In the genomic region with DNA sequence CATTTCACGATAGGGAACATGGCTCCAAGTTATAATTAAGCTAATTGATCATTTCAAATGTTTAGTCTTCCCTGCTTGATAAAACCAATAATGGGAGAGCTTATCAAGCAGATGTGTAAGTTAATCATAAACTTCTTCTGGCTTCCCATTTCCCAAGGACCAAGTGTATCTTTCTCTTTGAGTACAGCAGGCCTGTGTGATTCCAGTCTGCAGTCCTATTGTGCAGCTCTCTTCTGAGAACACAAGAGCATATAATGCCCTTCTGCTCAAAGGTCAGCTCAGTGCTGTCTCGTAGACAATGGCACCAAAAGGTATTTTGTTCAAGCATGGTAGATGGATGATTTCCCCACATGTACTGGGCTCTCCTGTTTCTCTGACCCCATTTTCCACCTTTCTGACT, we compare ENCODE assay signal across 18 cellular contexts.
"Had no signal": no experiment of that assay in that cellular context is flagged by ENCODE, and none has a peak within 500 bp of the region (broad histone marks: within the 10 kb centered on the region; RNA-seq: fewer than 3 reads in every experiment).

No MANE protein-coding gene starts in this region.

- H3K9me3 Mint-ChIP-seq: activated naive CD4-positive, alpha-beta T cell treated with anti-CD3 and anti-CD28 coated beads, Interleukin-2, amount 50 U/mL, for 24 hours had no signal

- FAIRE-seq: bronchial epithelial cell, RCC 7860 had no signal

- DNase-seq: activated CD4-positive, CD25-positive, alpha-beta regulatory T cell; activated CD8-positive, alpha-beta memory T cell treated with anti-CD3 and anti-CD28 coated beads, Interleukin-2, amount 50 U/mL, for 4 hours; activated CD8-positive, alpha-beta T cell treated with anti-CD3 and anti-CD28 coated beads for 36 hours; activated gamma-delta T cell treated with Interleukin-2 at 50 U/mL for 16 hours; activated T-cell treated with anti-CD3 and anti-CD28 coated beads, Interleukin-2, amount 50 U/mL, for 72 hours; aorta; central memory CD4-positive, alpha-beta T cell; NCI-H1092; NCI-H2029 treated with DMSO at 0.1 percent for 48 hours; NCI-H446 treated with DMSO at 0.1 percent for 48 hours; NCI-H526; PC-3; SHP77 treated with DMSO at 0.1 percent for 48 hours; T-cell had no signal

- H3K27ac Mint-ChIP-seq: activated CD8-positive, alpha-beta T cell treated with anti-CD3 and anti-CD28 coated beads for 36 hours; activated T-cell treated with anti-CD3 and anti-CD28 coated beads, Interleukin-2, amount 50 U/mL, for 72 hours; activated T-helper 2 cell treated with anti-CD3 and anti-CD28 coated beads, Interferon-gamma antibody, Interleukin-2, Interleukin-4, amounts not matched to agents 10 μg/mL and 5 μg/mL and 100 μg/mL, durations not matched to agents 14 hours and 24 hours and 36 hours had no signal

- H3K4me3 Mint-ChIP-seq: activated CD8-positive, alpha-beta T cell treated with anti-CD3 and anti-CD28 coated beads for 36 hours; activated naive CD4-positive, alpha-beta T cell treated with anti-CD3 and anti-CD28 coated beads, Interleukin-2, amount 50 U/mL, for 24 hours; activated T-cell treated with anti-CD3 and anti-CD28 coated beads, Interleukin-2, amount 50 U/mL, for 72 hours; T-cell had no signal

- H3K27me3 Mint-ChIP-seq: activated CD8-positive, alpha-beta T cell treated with anti-CD3 and anti-CD28 coated beads for 36 hours; activated naive CD4-positive, alpha-beta T cell treated with anti-CD3 and anti-CD28 coated beads, Interleukin-2, amount 50 U/mL, for 24 hours; T-cell had no signal
